ENCODE assay signal across 15 cellular contexts in genomic region chr2:46924608-46925007, GRCh38. TPM values are rescaled to one million over a fixed set of nuclear protein-coding genes. Genes with fewer than 3 reads are reported as not detected.
DNase-seq lines count a peak whose midpoint lies in the region; ATAC-seq and TF ChIP-seq lines count a peak whose summit lies in the region.
"Had no signal": no experiment of that assay in that cellular context is flagged by ENCODE, and none has a peak within 500 bp of the region (broad histone marks: within the 10 kb centered on the region; RNA-seq: fewer than 3 reads in every experiment).

No MANE protein-coding gene starts in this region.

- peaks cover 7% of the 10 kb centered on the region for H3K9me3 ChIP-seq in DND-41 (ENCODE audit: insufficient read depth, low read length, severe bottlenecking)
- H3K9me3 ChIP-seq in H9 (ENCODE audit: control insufficient read depth, low read depth, low read length): no peaks in the 10 kb centered on the region
- H3K9me3 ChIP-seq in RWPE2 (ENCODE audit: severe bottlenecking): peaks cover 2% of the 10 kb centered on the region
- H3K9me3 ChIP-seq in smooth muscle cell (replicated peaks; ENCODE audit: low read depth): peaks cover 14% of the 10 kb centered on the region

- no peak overlapping the region for H3K14ac ChIP-seq in H9 (ENCODE audit: insufficient read depth, low read length)

- no peak overlapping the region for H3K23ac ChIP-seq in H9 (ENCODE audit: insufficient read length, low read depth, low read length)

- H3K36me3 ChIP-seq in DND-41 (ENCODE audit: insufficient read depth, low read length) (no peaks in the 10 kb centered on the region), RWPE2 (ENCODE audit: low read depth) (0 out of 2 replicates have a peak, but pooled peaks cover 9% of the 10 kb centered on the region), smooth muscle cell (ENCODE audit: low read depth) (no peaks in the 10 kb centered on the region)

- H3K9me3 Mint-ChIP-seq in H9: peaks cover 18% of the 10 kb centered on the region in 2 experiments

- no peak overlapping the region for H2BK20ac ChIP-seq in H9 (ENCODE audit: low read depth, low read length, poor library complexity, severe bottlenecking)

- H2BK120ac ChIP-seq in H9 (ENCODE audit: low read depth, low read length, poor library complexity, severe bottlenecking): no peak overlapping the region

- no peaks in the 10 kb centered on the region for H3K27me3 ChIP-seq in DND-41 (ENCODE audit: insufficient read depth, low read length, poor library complexity)
- no peaks in the 10 kb centered on the region for H3K27me3 ChIP-seq in H9 (ENCODE audit: insufficient read depth, low read length)
- no peaks in the 10 kb centered on the region for H3K27me3 ChIP-seq in RWPE2 (ENCODE audit: insufficient read depth, poor library complexity, severe bottlenecking)
- H3K27me3 ChIP-seq in smooth muscle cell (ENCODE audit: low read depth): no peaks in the 10 kb centered on the region

- no peak overlapping the region for H3K27ac Mint-ChIP-seq in H9
- H3K27ac Mint-ChIP-seq: CD14-positive monocyte; CD4-positive, alpha-beta memory T cell had no signal

- no peak overlapping the region for H2BK15ac ChIP-seq in H9 (ENCODE audit: low read depth, low read length)

- no peak overlapping the region for H3K4ac ChIP-seq in H9 (ENCODE audit: low read depth, low read length)

- no peaks in the 10 kb centered on the region for H3K27me3 Mint-ChIP-seq in H9 (ENCODE audit: low read depth)
- H3K27me3 Mint-ChIP-seq: CD4-positive, alpha-beta memory T cell had no signal

- no peaks in the 10 kb centered on the region for H3K23me2 ChIP-seq in H9 (ENCODE audit: insufficient read length, low read depth, low read length, poor library complexity, severe bottlenecking)

- H3K4me2 ChIP-seq in DND-41 (ENCODE audit: insufficient read depth, low read length): peak overlapping the region; percentile 50
- H3K4me2 ChIP-seq in H9 (ENCODE audit: insufficient read depth, insufficient read length, low read length): no peak overlapping the region
- H3K4me2 ChIP-seq in smooth muscle cell: no peak overlapping the region
- H3K4me2 ChIP-seq: A549 had no signal

- peaks cover 8 to 9% of the 10 kb centered on the region in 2 experiments for H3K4me1 Mint-ChIP-seq in H9

- H4K20me1 ChIP-seq in DND-41 (ENCODE audit: insufficient read depth, low read length): no peaks in the 10 kb centered on the region
- no peaks in the 10 kb centered on the region for H4K20me1 ChIP-seq in H9 (ENCODE audit: control insufficient read depth, insufficient read depth, insufficient read length)
- no peaks in the 10 kb centered on the region for H4K20me1 ChIP-seq in smooth muscle cell (ENCODE audit: low read depth)

- no CpG with 5 or more reads among the region's 5 CpGs for WGBS in H9 (ENCODE audit: extremely low coverage, insufficient read length, low lambda C conversion rate)
- 93% methylated on average over 5 of the region's 5 CpGs for WGBS in smooth muscle cell (ENCODE audit: low lambda C conversion rate)

- intact Hi-C loops in posterior vena cava (cut with DNase I): no loop called here

- no peak overlapping the region for H4K5ac ChIP-seq in H9 (ENCODE audit: insufficient read length, low read depth, low read length)

- H3K4me1 ChIP-seq in DND-41 (ENCODE audit: insufficient read depth, low read length) (peaks cover 73% of the 10 kb centered on the region), H9 (ENCODE audit: insufficient read depth, low read length) (no peaks in the 10 kb centered on the region; the same call in 1 of the 2 replicates), RWPE2 (ENCODE audit: insufficient read depth, poor library complexity, severe bottlenecking) (peaks cover 28% of the 10 kb centered on the region), smooth muscle cell (ENCODE audit: low read depth) (no peaks in the 10 kb centered on the region)

- H4K91ac ChIP-seq in H9 (ENCODE audit: insufficient read length, low read depth, low read length): no peak overlapping the region

- H3K27ac ChIP-seq in DND-41 (ENCODE audit: low read length) (peak overlapping the region; percentile 69), H9 (ENCODE audit: insufficient read length, low read depth, low read length) (no peak overlapping the region), RWPE2 (ENCODE audit: poor library complexity, severe bottlenecking) (peak overlapping the region; percentile 70), smooth muscle cell (ENCODE audit: low read depth) (no peak overlapping the region)
- H3K27ac ChIP-seq: A549, GM23248 had no signal

- H3F3A ChIP-seq in smooth muscle cell (ENCODE audit: low read depth): no peaks in the 10 kb centered on the region

- no peak overlapping the region for H3K4me3 Mint-ChIP-seq in H9
- H3K4me3 Mint-ChIP-seq: CD14-positive monocyte; CD4-positive, alpha-beta memory T cell had no signal

- H3K56ac ChIP-seq in H9 (ENCODE audit: insufficient read length, low read depth, low read length): no peak overlapping the region

- no peak overlapping the region for H2BK12ac ChIP-seq in H9 (ENCODE audit: insufficient read length, low read depth, low read length)

- ATAC-seq in DND-41 (ENCODE audit: insufficient read depth, low read depth) (no peak), RWPE2 (ENCODE audit: low read depth) (no peak), esophagus mucosa (no peak)
- ATAC-seq: A549 had no signal

- H4K8ac ChIP-seq in H9 (replicated peaks; ENCODE audit: insufficient read length, low read depth, low read length): no peak overlapping the region

- no peak overlapping the region for H3T11ph ChIP-seq in H9 (ENCODE audit: low read length)

- no peak overlapping the region for H3K18ac ChIP-seq in H9 (ENCODE audit: insufficient read length, low read depth, low read length)

- H3K79me1 ChIP-seq in H9 (ENCODE audit: insufficient read depth, low read depth, low read length, poor library complexity, severe bottlenecking): no peaks in the 10 kb centered on the region

- TF ChIP-seq CTCF in DND-41 (IDR thresholded peaks at IDR 0.05; ENCODE audit: borderline replicate concordance, extremely low read depth, low read length, poor library complexity, severe bottlenecking) (no peak), H9 (conservative IDR thresholded peaks at IDR 0.05) (no peak), RWPE2 (IDR thresholded peaks at IDR 0.05; ENCODE audit: poor library complexity, severe bottlenecking) (no peak), smooth muscle cell (IDR thresholded peaks at IDR 0.05; ENCODE audit: borderline replicate concordance, insufficient read depth, poor library complexity, severe bottlenecking) (no peak)

- H3K36me3 Mint-ChIP-seq in H9 (ENCODE audit: insufficient read depth in 1 of 3, low read depth in 3 of 3): peaks cover 16 to 23% (median 19%) of the 10 kb centered on the region in 3 experiments

- no peak overlapping the region for H2BK5ac ChIP-seq in H9 (ENCODE audit: insufficient read length, low read length)

- H3K79me2 ChIP-seq in DND-41 (ENCODE audit: insufficient read depth, low read length) (peaks cover 33% of the 10 kb centered on the region), H9 (ENCODE audit: insufficient read depth, low read length) (no peaks in the 10 kb centered on the region), smooth muscle cell (ENCODE audit: low read depth) (no peaks in the 10 kb centered on the region)

- H3K9ac ChIP-seq in DND-41 (ENCODE audit: low read depth, low read length) (peak overlapping the region; percentile 26; the same call in 1 of the 2 replicates), H9 (ENCODE audit: extremely low read depth, insufficient read length, low read length) (peak overlapping the region; percentile 10), smooth muscle cell (ENCODE audit: low read depth) (no peak overlapping the region)
- H3K9ac ChIP-seq: GM23248 had no signal

- no peak overlapping the region for H3K4me3 ChIP-seq in DND-41 (ENCODE audit: low read depth in 1 of 2, low read length in 2 of 2)
- no peak overlapping the region for H3K4me3 ChIP-seq in RWPE2 (ENCODE audit: severe bottlenecking)
- no peak overlapping the region for H3K4me3 ChIP-seq in smooth muscle cell
- H3K4me3 ChIP-seq: A549, GM23248 had no signal

- no peak for DNase-seq in DND-41
- no peak for DNase-seq in H9
- no peak for DNase-seq in RWPE2 (ENCODE audit: low spot score)
- DNase-seq in posterior vena cava (ENCODE audit: low spot score): peak; percentile 78
- no peak for DNase-seq in NCI-H69 (lab: John Stamatoyannopoulos, UW)
- DNase-seq in smooth muscle cell (lab: John Stamatoyannopoulos, UW; ENCODE audit: unreplicated experiment): no peak
- DNase-seq: AML-193; CD4-positive, alpha-beta memory T cell; DMS153; DMS79; GM23248; HCEC 1CT had no signal

- H2AK5ac ChIP-seq in H9 (ENCODE audit: insufficient read length, low read length): no peak overlapping the region

- H2AFZ ChIP-seq in DND-41 (ENCODE audit: low read depth, low read length) (no peak overlapping the region), H9 (ENCODE audit: low read length) (no peak overlapping the region), smooth muscle cell (ENCODE audit: low read depth) (no peak overlapping the region)
- H2AFZ ChIP-seq: GM23248 had no signal

RNA-seq across cellular contexts. Expression of gene MCFD2, which starts 9.0 kb away (rescaled TPM):
- total RNA-seq in H9 (2021): 64.6 and 64.7 TPM in 2 replicates
- 100 to 1,000 TPM; 111 to 137 TPM for total RNA-seq in posterior vena cava
- total RNA-seq in esophagus mucosa: 53.3 TPM
- 167 and 232 TPM in 2 replicates for total RNA-seq in smooth muscle cell
- polyA plus RNA-seq in smooth muscle cell: 100 and 107 TPM in 2 replicates

RNA-seq across cellular contexts. Expression of gene TTC7A, which starts 16.4 kb away (rescaled TPM):
- total RNA-seq in H9 (2021) (9.6 and 10.5 TPM in 2 replicates), posterior vena cava (10 to 100 TPM; 23.1 to 32.7 TPM), esophagus mucosa (19.1 TPM), smooth muscle cell (10.2 and 10.6 TPM in 2 replicates)
- 10.1 and 12.8 TPM in 2 replicates for polyA plus RNA-seq in smooth muscle cell

Comparison
In these comparisons a context has a peak if more than half of its experiments do, and no peak if none do; other contexts are left out.
1. H3K27ac ChIP-seq: peak in DND-41 (single experiment) and RWPE2 (single experiment); none in H9 (single experiment) and smooth muscle cell (single experiment).